In the genomic region with DNA sequence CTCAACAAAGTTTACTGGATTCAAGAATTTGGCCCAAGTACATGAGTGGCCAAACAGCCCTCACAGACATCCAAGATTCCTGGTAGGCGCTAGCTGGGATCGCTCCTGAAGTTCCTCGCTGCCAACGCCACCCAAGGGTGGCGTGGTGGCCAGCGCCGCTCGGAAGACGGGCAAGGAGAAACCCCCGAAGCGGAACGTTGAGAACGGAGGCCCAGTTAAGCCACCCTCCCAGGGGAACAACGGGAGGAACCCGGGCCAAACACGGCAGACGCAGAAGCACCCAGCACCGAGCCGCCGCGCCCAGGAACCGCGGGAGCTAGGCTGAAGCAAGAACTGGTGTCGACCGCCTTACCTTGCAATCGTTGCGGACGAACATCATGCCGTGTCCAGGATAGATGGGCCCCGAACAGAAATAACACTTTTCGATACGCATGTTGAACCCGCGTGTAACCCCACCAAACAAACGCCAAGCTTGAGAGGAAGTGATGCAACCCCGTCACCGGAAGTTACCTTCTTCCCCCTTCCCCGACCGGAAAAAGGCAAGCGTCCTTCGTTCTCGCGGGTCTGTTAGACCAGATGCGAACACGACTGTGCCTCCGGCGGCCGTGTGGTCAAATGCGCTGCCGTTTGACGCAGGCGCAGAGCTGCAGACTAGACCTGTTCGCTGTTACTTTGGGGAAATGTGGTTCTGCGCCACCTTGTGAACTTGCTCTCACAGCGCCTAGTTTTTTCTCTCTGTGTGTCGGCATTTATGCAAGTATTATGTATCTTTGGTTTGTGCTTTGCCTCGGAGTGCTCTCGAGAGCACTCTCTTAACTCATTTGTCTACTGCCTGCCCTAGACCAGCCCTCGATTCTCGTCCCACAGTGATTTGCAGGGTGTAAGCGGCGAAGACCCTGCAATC, we compare ENCODE assay signal across 1 cellular context.
TF ChIP-seq lines count a peak whose summit lies in the region.

A gene (minus strand): TSS at position 484 of the 904 bp plus-strand sequence. CDS start 51 bp downstream, at position 433.

TF ChIP-seq in K562, 482 proteins besides CTCF, POLR2A, EP300 and RAD21 (continued from another document and continues in another):
- no peak for TF ChIP-seq SAFB2 (IDR thresholded peaks at IDR 0.05; ENCODE audit: borderline replicate concordance, low read depth, low read length, severe bottlenecking)
- TF ChIP-seq SETDB1 (IDR thresholded peaks at IDR 0.05; ENCODE audit: low read length): peak; percentile 5
- TF ChIP-seq FOXA3 (CRISPR knock-in tag; conservative IDR thresholded peaks at IDR 0.05 in 1 of 2, IDR thresholded peaks at IDR 0.05 in 1 of 2): no peak
- TF ChIP-seq ESRRA (IDR thresholded peaks at IDR 0.05; ENCODE audit: borderline replicate concordance, low read depth): peak; percentile 60; the same call in 1 of the 2 replicates
- TF ChIP-seq, protein P1, sequence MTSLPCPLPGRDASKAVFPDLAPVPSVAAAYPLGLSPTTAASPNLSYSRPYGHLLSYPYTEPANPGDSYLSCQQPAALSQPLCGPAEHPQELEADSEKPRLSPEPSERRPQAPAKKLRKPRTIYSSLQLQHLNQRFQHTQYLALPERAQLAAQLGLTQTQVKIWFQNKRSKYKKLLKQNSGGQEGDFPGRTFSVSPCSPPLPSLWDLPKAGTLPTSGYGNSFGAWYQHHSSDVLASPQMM (CRISPR knock-in tag; IDR thresholded peaks at IDR 0.05): no peak
- TF ChIP-seq STAT5B (CRISPR knock-in tag; IDR thresholded peaks at IDR 0.05): no peak
- TF ChIP-seq SNRNP70 (optimal IDR thresholded peaks at IDR 0.05; ENCODE audit: low read depth, low read length): no peak
- TF ChIP-seq, protein P2, sequence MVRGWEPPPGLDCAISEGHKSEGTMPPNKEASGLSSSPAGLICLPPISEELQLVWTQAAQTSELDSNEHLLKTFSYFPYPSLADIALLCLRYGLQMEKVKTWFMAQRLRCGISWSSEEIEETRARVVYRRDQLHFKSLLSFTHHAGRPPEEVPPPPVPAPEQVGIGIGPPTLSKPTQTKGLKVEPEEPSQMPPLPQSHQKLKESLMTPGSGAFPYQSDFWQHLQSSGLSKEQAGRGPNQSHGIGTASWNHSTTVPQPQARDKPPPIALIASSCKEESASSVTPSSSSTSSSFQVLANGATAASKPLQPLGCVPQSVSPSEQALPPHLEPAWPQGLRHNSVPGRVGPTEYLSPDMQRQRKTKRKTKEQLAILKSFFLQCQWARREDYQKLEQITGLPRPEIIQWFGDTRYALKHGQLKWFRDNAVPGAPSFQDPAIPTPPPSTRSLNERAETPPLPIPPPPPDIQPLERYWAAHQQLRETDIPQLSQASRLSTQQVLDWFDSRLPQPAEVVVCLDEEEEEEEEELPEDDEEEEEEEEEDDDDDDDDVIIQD (CRISPR knock-in tag; IDR thresholded peaks at IDR 0.05): no peak
- TF ChIP-seq MAFG (tag; conservative IDR thresholded peaks at IDR 0.05): no peak
- TF ChIP-seq C11orf30 (IDR thresholded peaks at IDR 0.05; ENCODE audit: low read depth): peak; percentile 63
- TF ChIP-seq, protein P3, sequence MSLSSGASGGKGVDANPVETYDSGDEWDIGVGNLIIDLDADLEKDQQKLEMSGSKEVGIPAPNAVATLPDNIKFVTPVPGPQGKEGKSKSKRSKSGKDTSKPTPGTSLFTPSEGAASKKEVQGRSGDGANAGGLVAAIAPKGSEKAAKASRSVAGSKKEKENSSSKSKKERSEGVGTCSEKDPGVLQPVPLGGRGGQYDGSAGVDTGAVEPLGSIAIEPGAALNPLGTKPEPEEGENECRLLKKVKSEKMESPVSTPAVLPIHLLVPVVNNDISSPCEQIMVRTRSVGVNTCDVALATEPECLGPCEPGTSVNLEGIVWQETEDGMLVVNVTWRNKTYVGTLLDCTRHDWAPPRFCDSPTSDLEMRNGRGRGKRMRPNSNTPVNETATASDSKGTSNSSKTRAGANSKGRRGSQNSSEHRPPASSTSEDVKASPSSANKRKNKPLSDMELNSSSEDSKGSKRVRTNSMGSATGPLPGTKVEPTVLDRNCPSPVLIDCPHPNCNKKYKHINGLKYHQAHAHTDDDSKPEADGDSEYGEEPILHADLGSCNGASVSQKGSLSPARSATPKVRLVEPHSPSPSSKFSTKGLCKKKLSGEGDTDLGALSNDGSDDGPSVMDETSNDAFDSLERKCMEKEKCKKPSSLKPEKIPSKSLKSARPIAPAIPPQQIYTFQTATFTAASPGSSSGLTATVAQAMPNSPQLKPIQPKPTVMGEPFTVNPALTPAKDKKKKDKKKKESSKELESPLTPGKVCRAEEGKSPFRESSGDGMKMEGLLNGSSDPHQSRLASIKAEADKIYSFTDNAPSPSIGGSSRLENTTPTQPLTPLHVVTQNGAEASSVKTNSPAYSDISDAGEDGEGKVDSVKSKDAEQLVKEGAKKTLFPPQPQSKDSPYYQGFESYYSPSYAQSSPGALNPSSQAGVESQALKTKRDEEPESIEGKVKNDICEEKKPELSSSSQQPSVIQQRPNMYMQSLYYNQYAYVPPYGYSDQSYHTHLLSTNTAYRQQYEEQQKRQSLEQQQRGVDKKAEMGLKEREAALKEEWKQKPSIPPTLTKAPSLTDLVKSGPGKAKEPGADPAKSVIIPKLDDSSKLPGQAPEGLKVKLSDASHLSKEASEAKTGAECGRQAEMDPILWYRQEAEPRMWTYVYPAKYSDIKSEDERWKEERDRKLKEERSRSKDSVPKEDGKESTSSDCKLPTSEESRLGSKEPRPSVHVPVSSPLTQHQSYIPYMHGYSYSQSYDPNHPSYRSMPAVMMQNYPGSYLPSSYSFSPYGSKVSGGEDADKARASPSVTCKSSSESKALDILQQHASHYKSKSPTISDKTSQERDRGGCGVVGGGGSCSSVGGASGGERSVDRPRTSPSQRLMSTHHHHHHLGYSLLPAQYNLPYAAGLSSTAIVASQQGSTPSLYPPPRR (CRISPR knock-in tag; IDR thresholded peaks at IDR 0.05; ENCODE audit: borderline replicate concordance): 0 out of 2 replicates have a peak, but pooled peaks have one; percentile 46
- no peak for TF ChIP-seq ZNF695 (CRISPR knock-in tag; IDR thresholded peaks at IDR 0.05)
- no peak for TF ChIP-seq ZNF507 (tag; conservative IDR thresholded peaks at IDR 0.05)
- no peak for TF ChIP-seq PHTF2 (CRISPR knock-in tag; IDR thresholded peaks at IDR 0.05)
- TF ChIP-seq FOXA1 (IDR thresholded peaks at IDR 0.05; ENCODE audit: borderline replicate concordance): no peak
- TF ChIP-seq FOXM1 (IDR thresholded peaks at IDR 0.05; ENCODE audit: low read depth): no peak
- TF ChIP-seq FOXM1 (CRISPR knock-in tag; IDR thresholded peaks at IDR 0.05; ENCODE audit: low read depth): no peak
- peak; percentile 71 for TF ChIP-seq POLR2AphosphoS5 (IDR thresholded peaks at IDR 0.05; ENCODE audit: control insufficient read depth, insufficient read depth, low read depth, low read length)
- TF ChIP-seq BRCA1 (IDR thresholded peaks at IDR 0.05): no peak
- no peak for TF ChIP-seq BRCA1 (CRISPR knock-in tag; IDR thresholded peaks at IDR 0.05)
- peak; percentile 71; the same call in 1 of the 2 replicates for TF ChIP-seq MXI1 (IDR thresholded peaks at IDR 0.05; ENCODE audit: low read depth, low read length)
- TF ChIP-seq NR1H2 (CRISPR knock-in tag; IDR thresholded peaks at IDR 0.05): no peak
- no peak for TF ChIP-seq ZNF133 (CRISPR knock-in tag; IDR thresholded peaks at IDR 0.05)
- TF ChIP-seq, protein P4, sequence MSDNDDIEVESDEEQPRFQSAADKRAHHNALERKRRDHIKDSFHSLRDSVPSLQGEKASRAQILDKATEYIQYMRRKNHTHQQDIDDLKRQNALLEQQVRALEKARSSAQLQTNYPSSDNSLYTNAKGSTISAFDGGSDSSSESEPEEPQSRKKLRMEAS (CRISPR knock-in tag; IDR thresholded peaks at IDR 0.05): peak; percentile 89
- peak; percentile 20; the same call in 1 of the 2 replicates for TF ChIP-seq CBX1 (IDR thresholded peaks at IDR 0.05; ENCODE audit: low read depth)
- TF ChIP-seq L3MBTL2 (IDR thresholded peaks at IDR 0.05): peak; percentile 81
- no peak for TF ChIP-seq ZFP1 (CRISPR knock-in tag; IDR thresholded peaks at IDR 0.05)
- TF ChIP-seq TSC22D4 (tag; IDR thresholded peaks at IDR 0.05): no peak
- TF ChIP-seq, protein P5, sequence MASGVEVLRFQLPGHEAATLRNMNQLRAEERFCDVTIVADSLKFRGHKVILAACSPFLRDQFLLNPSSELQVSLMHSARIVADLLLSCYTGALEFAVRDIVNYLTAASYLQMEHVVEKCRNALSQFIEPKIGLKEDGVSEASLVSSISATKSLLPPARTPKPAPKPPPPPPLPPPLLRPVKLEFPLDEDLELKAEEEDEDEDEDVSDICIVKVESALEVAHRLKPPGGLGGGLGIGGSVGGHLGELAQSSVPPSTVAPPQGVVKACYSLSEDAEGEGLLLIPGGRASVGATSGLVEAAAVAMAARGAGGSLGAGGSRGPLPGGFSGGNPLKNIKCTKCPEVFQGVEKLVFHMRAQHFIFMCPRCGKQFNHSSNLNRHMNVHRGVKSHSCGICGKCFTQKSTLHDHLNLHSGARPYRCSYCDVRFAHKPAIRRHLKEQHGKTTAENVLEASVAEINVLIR (CRISPR knock-in tag; IDR thresholded peaks at IDR 0.05): peak; percentile 47; the same call in 1 of the 2 replicates
- no peak; the same call in 1 of the 2 replicates for TF ChIP-seq ZZZ3 (IDR thresholded peaks at IDR 0.05)
- no peak for TF ChIP-seq NCOA4 (IDR thresholded peaks at IDR 0.05; ENCODE audit: partially characterized antibody)
- no peak for TF ChIP-seq ZNF79 (CRISPR knock-in tag; IDR thresholded peaks at IDR 0.05; ENCODE audit: low read depth)
- TF ChIP-seq, protein P6, sequence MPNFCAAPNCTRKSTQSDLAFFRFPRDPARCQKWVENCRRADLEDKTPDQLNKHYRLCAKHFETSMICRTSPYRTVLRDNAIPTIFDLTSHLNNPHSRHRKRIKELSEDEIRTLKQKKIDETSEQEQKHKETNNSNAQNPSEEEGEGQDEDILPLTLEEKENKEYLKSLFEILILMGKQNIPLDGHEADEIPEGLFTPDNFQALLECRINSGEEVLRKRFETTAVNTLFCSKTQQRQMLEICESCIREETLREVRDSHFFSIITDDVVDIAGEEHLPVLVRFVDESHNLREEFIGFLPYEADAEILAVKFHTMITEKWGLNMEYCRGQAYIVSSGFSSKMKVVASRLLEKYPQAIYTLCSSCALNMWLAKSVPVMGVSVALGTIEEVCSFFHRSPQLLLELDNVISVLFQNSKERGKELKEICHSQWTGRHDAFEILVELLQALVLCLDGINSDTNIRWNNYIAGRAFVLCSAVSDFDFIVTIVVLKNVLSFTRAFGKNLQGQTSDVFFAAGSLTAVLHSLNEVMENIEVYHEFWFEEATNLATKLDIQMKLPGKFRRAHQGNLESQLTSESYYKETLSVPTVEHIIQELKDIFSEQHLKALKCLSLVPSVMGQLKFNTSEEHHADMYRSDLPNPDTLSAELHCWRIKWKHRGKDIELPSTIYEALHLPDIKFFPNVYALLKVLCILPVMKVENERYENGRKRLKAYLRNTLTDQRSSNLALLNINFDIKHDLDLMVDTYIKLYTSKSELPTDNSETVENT (CRISPR knock-in tag; IDR thresholded peaks at IDR 0.05): no peak
- TF ChIP-seq, protein P7, sequence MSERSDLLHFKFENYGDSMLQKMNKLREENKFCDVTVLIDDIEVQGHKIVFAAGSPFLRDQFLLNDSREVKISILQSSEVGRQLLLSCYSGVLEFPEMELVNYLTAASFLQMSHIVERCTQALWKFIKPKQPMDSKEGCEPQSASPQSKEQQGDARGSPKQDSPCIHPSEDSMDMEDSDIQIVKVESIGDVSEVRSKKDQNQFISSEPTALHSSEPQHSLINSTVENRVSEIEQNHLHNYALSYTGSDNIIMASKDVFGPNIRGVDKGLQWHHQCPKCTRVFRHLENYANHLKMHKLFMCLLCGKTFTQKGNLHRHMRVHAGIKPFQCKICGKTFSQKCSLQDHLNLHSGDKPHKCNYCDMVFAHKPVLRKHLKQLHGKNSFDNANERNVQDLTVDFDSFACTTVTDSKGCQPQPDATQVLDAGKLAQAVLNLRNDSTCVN (CRISPR knock-in tag; IDR thresholded peaks at IDR 0.05): no peak
- TF ChIP-seq EZH2 (IDR thresholded peaks at IDR 0.05; ENCODE audit: borderline replicate concordance, low read depth, low read length): no peak
- TF ChIP-seq KHSRP (IDR thresholded peaks at IDR 0.05): no peak
- TF ChIP-seq CEBPB (tag; IDR thresholded peaks at IDR 0.05): peak; percentile 98
- no peak for TF ChIP-seq PHB (CRISPR knock-in tag; IDR thresholded peaks at IDR 0.05)
- TF ChIP-seq NFXL1 (CRISPR knock-in tag; IDR thresholded peaks at IDR 0.05): no peak
- TF ChIP-seq MAFK (IDR thresholded peaks at IDR 0.05; ENCODE audit: low read length): no peak
- TF ChIP-seq ZNF431 (CRISPR knock-in tag; IDR thresholded peaks at IDR 0.05): no peak; the same call in 1 of the 2 replicates
- TF ChIP-seq SMARCA4 (IDR thresholded peaks at IDR 0.05): 0 out of 2 replicates have a peak, but pooled peaks have one; percentile 39
- no peak for TF ChIP-seq KLF6 (CRISPR knock-in tag; IDR thresholded peaks at IDR 0.05; ENCODE audit: borderline replicate concordance)
- TF ChIP-seq ZBTB7A (IDR thresholded peaks at IDR 0.05; ENCODE audit: borderline replicate concordance, control insufficient read depth, low read depth, low read length): 0 out of 2 replicates have a peak, but pooled peaks have one; percentile 22
- no peak for TF ChIP-seq ZBTB17 (CRISPR knock-in tag; IDR thresholded peaks at IDR 0.05)
- TF ChIP-seq, protein P8, sequence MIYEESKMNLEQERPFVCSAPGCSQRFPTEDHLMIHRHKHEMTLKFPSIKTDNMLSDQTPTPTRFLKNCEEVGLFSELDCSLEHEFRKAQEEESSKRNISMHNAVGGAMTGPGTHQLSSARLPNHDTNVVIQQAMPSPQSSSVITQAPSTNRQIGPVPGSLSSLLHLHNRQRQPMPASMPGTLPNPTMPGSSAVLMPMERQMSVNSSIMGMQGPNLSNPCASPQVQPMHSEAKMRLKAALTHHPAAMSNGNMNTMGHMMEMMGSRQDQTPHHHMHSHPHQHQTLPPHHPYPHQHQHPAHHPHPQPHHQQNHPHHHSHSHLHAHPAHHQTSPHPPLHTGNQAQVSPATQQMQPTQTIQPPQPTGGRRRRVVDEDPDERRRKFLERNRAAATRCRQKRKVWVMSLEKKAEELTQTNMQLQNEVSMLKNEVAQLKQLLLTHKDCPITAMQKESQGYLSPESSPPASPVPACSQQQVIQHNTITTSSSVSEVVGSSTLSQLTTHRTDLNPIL (CRISPR knock-in tag; IDR thresholded peaks at IDR 0.05): no peak
- no peak for TF ChIP-seq YBX1 (IDR thresholded peaks at IDR 0.05)
- TF ChIP-seq, protein P9, sequence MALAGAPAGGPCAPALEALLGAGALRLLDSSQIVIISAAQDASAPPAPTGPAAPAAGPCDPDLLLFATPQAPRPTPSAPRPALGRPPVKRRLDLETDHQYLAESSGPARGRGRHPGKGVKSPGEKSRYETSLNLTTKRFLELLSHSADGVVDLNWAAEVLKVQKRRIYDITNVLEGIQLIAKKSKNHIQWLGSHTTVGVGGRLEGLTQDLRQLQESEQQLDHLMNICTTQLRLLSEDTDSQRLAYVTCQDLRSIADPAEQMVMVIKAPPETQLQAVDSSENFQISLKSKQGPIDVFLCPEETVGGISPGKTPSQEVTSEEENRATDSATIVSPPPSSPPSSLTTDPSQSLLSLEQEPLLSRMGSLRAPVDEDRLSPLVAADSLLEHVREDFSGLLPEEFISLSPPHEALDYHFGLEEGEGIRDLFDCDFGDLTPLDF (CRISPR knock-in tag; IDR thresholded peaks at IDR 0.05): no peak
- no peak for TF ChIP-seq ILF3 (IDR thresholded peaks at IDR 0.05; ENCODE audit: borderline replicate concordance)
- no peak for TF ChIP-seq ZNF551 (CRISPR knock-in tag; IDR thresholded peaks at IDR 0.05)
- TF ChIP-seq HIVEP1 (CRISPR knock-in tag; IDR thresholded peaks at IDR 0.05): no peak
- TF ChIP-seq ZNF175 (CRISPR knock-in tag; IDR thresholded peaks at IDR 0.05; ENCODE audit: low read depth): no peak
